ENCODE assay signal across 9 cellular contexts in genomic region chr11:43941257-43941879, GRCh38. TPM values are rescaled to one million over a fixed set of nuclear protein-coding genes. Genes with fewer than 3 reads are reported as not detected.
DNase-seq lines count a peak whose midpoint lies in the region; ATAC-seq, FAIRE-seq and TF ChIP-seq lines count a peak whose summit lies in the region.
"Had no signal": no experiment of that assay in that cellular context is flagged by ENCODE, and none has a peak within 500 bp of the region (broad histone marks: within the 10 kb centered on the region; RNA-seq: fewer than 3 reads in every experiment).

No MANE protein-coding gene starts in this region.

- no peak for TF ChIP-seq EP300 in K562 (IDR thresholded peaks at IDR 0.05; ENCODE audit: low read length)

- TF ChIP-seq RAD21 in K562 (CRISPR knock-in tag; conservative IDR thresholded peaks at IDR 0.05 in 1 of 2, IDR thresholded peaks at IDR 0.05 in 1 of 2) = no peak

- ATAC-seq in K562 (no peak), GM19452 (IDR thresholded peaks at IDR 0.05; ENCODE audit: unreplicated experiment) (no peak)
- no peak for ATAC-seq in naive thymus-derived CD8-positive, alpha-beta T cell

- H3K9me3 Mint-ChIP-seq in HFFc6 = no peaks in the 10 kb centered on the region
- H3K9me3 Mint-ChIP-seq in naive thymus-derived CD8-positive, alpha-beta T cell = peaks cover 0 to 6% (median 0%) of the 10 kb centered on the region in 9 donors

- H2AFZ ChIP-seq in K562 (ENCODE audit: low read depth, low read length) = peak overlapping the region; percentile 85

- peaks cover 33% of the 10 kb centered on the region for H3K27me3 Mint-ChIP-seq in HFFc6 (ENCODE audit: insufficient read depth)
- peaks cover 25 to 87% (median 54%) of the 10 kb centered on the region in 5 donors for H3K27me3 Mint-ChIP-seq in naive thymus-derived CD8-positive, alpha-beta T cell

- peak overlapping the region; percentile 13; the same call in 1 of the 2 replicates for H3K27ac Mint-ChIP-seq in HFFc6
- H3K27ac Mint-ChIP-seq in naive thymus-derived CD8-positive, alpha-beta T cell = peak overlapping the region in 5 of 10 donors; percentile 31 to 55 (median 38)

- no peaks in the 10 kb centered on the region for H3K9me3 ChIP-seq in BE2C
- H3K9me3 ChIP-seq in K562 (replicated peaks; ENCODE audit: control insufficient read depth, insufficient read depth, low read depth, low read length) = no peaks in the 10 kb centered on the region

- no peak for FAIRE-seq in K562 (lab: Jason Lieb, UNC)

- H3K36me3 ChIP-seq in BE2C (peaks cover 34% of the 10 kb centered on the region), K562 (ENCODE audit: control insufficient read depth, insufficient read depth, low read length) (no peaks in the 10 kb centered on the region)

- WGBS in K562 (ENCODE audit: insufficient coverage, low coverage, missing lambda C conversion rate) = 31% methylated on average over 2 of the region's 4 CpGs

- in situ Hi-C loops in K562 (cut with MboI) = no loop called here

- H3K4me3 ChIP-seq in BE2C (ENCODE audit: low read depth, low read length) (peak overlapping the region; percentile 53), K562 (no peak overlapping the region)

- H3K4me1 Mint-ChIP-seq in HFFc6 (ENCODE audit: low read depth) = peaks cover 41% of the 10 kb centered on the region
- peaks cover 11 to 24% (median 17%) of the 10 kb centered on the region in 4 donors for H3K4me1 Mint-ChIP-seq in naive thymus-derived CD8-positive, alpha-beta T cell

- no peak for TF ChIP-seq POLR2A in K562 (conservative IDR thresholded peaks at IDR 0.05)

- intact Hi-C loops in K562 (cut with micrococcal nuclease) = loop anchor here (10.0 kb wide), 2 partner anchors 117 to 123 kb away; partner anchors contain the start of gene ACCS

- TF ChIP-seq CTCF in BE2C (IDR thresholded peaks at IDR 0.05; ENCODE audit: low read depth, low read length) = no peak
- TF ChIP-seq CTCF in HFFc6 (IDR thresholded peaks at IDR 0.05) = no peak
- TF ChIP-seq CTCF in K562 (IDR thresholded peaks at IDR 0.05 in 2 of 3, conservative IDR thresholded peaks at IDR 0.05 in 1 of 3; ENCODE audit: insufficient read depth in 2 of 3, low read depth in 1 of 3, low read length in 3 of 3) = no peak

- POLR2A ChIA-PET in K562 (lab: Yijun Ruan, JAX) = interaction anchor here (0.7 to 4.5 kb wide), 7 partner anchors 9 to 82 kb away, joined by 4 to 21 read pairs (median 6); no protein-coding TSS in a partner anchor
- POLR2A ChIA-PET in naive thymus-derived CD8-positive, alpha-beta T cell (lab: Charles Lee) = interaction anchor here (0.8 kb wide), 1 partner anchor 543 kb away, joined by 3 read pairs; no protein-coding TSS in a partner anchor

- peak; percentile 63 for DNase-seq in BE2C
- DNase-seq in HFFc6 = no peak
- peak in 1 of 4 experiments; percentile 25 for DNase-seq in K562 (ENCODE audit: extremely low read depth in 1 of 4, low spot score in 3 of 4)
- DNase-seq in naive thymus-derived CD8-positive, alpha-beta T cell = no peak
- no peak for DNase-seq in C1 segment of cervical spinal cord (lab: John Stamatoyannopoulos, UW)
- no peak for DNase-seq in stimulated activated CD8-positive, alpha-beta memory T cell treated with anti-CD3 and anti-CD28 coated beads, Interleukin-4, amount 100 ng/mL, for 48 hours
- no peak for DNase-seq in DMS153 (lab: John Stamatoyannopoulos, UW)

- H3K27me3 ChIP-seq in BE2C (no peaks in the 10 kb centered on the region), K562 (ENCODE audit: control insufficient read depth in 2 of 2, insufficient read depth in 2 of 2, low read length in 2 of 2) (peaks cover 10 to 22% of the 10 kb centered on the region in 2 experiments; a peak in 4 of 5 replicates)

- no peaks in the 10 kb centered on the region for H3K4me1 ChIP-seq in BE2C
- H3K4me1 ChIP-seq in K562 (replicated peaks in 1 of 2; ENCODE audit: control insufficient read depth in 2 of 2, insufficient read depth in 2 of 2, low read length in 2 of 2) = peaks cover 27 to 33% of the 10 kb centered on the region in 2 experiments; a peak in 4 of 5 replicates

- peak overlapping the region in 1 of 2 experiments; percentile 63; a peak in 2 of 4 replicates for H3K9ac ChIP-seq in K562 (ENCODE audit: insufficient read depth in 1 of 2, low read depth in 2 of 2, low read length in 2 of 2)

- H3K27ac ChIP-seq in K562 (ENCODE audit: extremely low read depth, low read depth, low read length) = no peak overlapping the region
- H3K27ac ChIP-seq: HL-60 had no signal

- H3K4me2 ChIP-seq in K562 (ENCODE audit: insufficient read depth, low read length) = peak overlapping the region; percentile 67

- CTCF ChIA-PET in K562 (lab: Yijun Ruan, JAX; ENCODE audit: low intra/inter-chr PET ratio) = no interaction called here

- no peaks in the 10 kb centered on the region; the same call in 1 of the 2 replicates for H4K20me1 ChIP-seq in K562 (replicated peaks; ENCODE audit: control insufficient read depth, insufficient read depth, low read length)

- no peaks in the 10 kb centered on the region for H3K9me1 ChIP-seq in K562 (ENCODE audit: control insufficient read depth, insufficient read depth, low read length)

- BruUV-seq in K562 (replicated peaks; lab: Mats Ljungman, UMichigan) = TSS peak; percentile 67

- H3K4me3 Mint-ChIP-seq in HFFc6 = peak overlapping the region; percentile 73
- H3K4me3 Mint-ChIP-seq in naive thymus-derived CD8-positive, alpha-beta T cell = peak overlapping the region; percentile 77 to 96 (median 88)

- no peaks in the 10 kb centered on the region; the same call in 2 of the 3 replicates for H3K79me2 ChIP-seq in K562 (ENCODE audit: control insufficient read depth, insufficient read depth, low read length)

- H3K36me3 Mint-ChIP-seq in HFFc6 (ENCODE audit: low read depth) = no peaks in the 10 kb centered on the region
- H3K36me3 Mint-ChIP-seq in naive thymus-derived CD8-positive, alpha-beta T cell = peaks cover 0 to 3% (median 0%) of the 10 kb centered on the region in 3 donors

TF ChIP-seq in K562, 482 proteins besides CTCF, POLR2A, EP300 and RAD21:
- TF ChIP-seq MIER1 (IDR thresholded peaks at IDR 0.05; ENCODE audit: low read depth) = no peak
- 0 out of 2 replicates have a peak, but pooled peaks have one; percentile 36 for TF ChIP-seq SP1 (CRISPR knock-in tag; IDR thresholded peaks at IDR 0.05)
- TF ChIP-seq CBFA2T3 (IDR thresholded peaks at IDR 0.05) = peak; percentile 41; the same call in 1 of the 2 replicates

RNA-seq across cellular contexts. Expression of gene C11orf96, which starts 1.1 kb away (rescaled TPM):
- polyA plus RNA-seq in BE2C (2012; ENCODE audit: insufficient read depth, insufficient read length, low read depth) = 125 TPM
- total RNA-seq in HFFc6 (2021; fragmentation: NEBNext Ultra II Directional; extraction: Animal tissue kit (Norgen Biotek cat#: 25700)) = under 1 TPM; 0.23 to 0.37 (median 0.33) TPM
- total RNA-seq in K562 (2011; cell fraction: chromatin; rRNA removed; ENCODE audit: low replicate concordance) = 0.81 and 2.9 TPM in 2 replicates
- 3.4 and 4.8 TPM in 2 replicates for total RNA-seq in K562 (2011; cell fraction: nucleolus; rRNA removed)
- total RNA-seq in K562 (2011; cell fraction: nucleoplasm; rRNA removed) = 1.3 and 1.9 TPM in 2 replicates
- total RNA-seq in K562 (2014; rRNA removed) (6.8 and 9.6 TPM in 2 replicates), K562 (2014; rRNA removed; fragmentation: Illumina TruSeq; extraction: Trizol) (0.26 and 0.40 TPM in 2 replicates), K562 (2015; rRNA removed; fragmentation: Illumina TruSeq; extraction: Trizol) (0.83 and 0.90 TPM in 2 replicates), K562 (2021) (7.7 and 8.5 TPM in 2 replicates)
- polyA plus RNA-seq in K562 (2011; rRNA removed) (1.2 and 2.0 TPM in 2 replicates), K562 (2014; fragmentation: Illumina TruSeq; extraction: Trizol) (0.16 and 0.73 TPM in 2 replicates), K562 (2014; fragmentation: Nextera tagmentation; extraction: Ambion mirVana) (under 1 TPM; 0.08 to 0.14 TPM), K562 (2014; rRNA removed) (6.6 and 10.8 TPM in 2 replicates)
- 1.9 and 9.3 TPM in 2 replicates for polyA plus RNA-seq in K562 (2011; cell fraction: cytosol; rRNA removed)
- polyA plus RNA-seq in K562 (2011; cell fraction: nucleus; rRNA removed) = 2.0 and 4.6 TPM in 2 replicates
- 5.5 and 6.8 TPM in 2 replicates for polyA plus RNA-seq in K562 (2012)
- polyA minus RNA-seq in K562 (2011; rRNA and poly(A)+ RNA removed) = 0.18 and 0.25 TPM in 2 replicates
- 2.0 and 2.1 TPM in 2 replicates for polyA minus RNA-seq in K562 (2011; cell fraction: cytosol; rRNA and poly(A)+ RNA removed)
- polyA minus RNA-seq in K562 (2011; cell fraction: nucleus; rRNA and poly(A)+ RNA removed) = 1.3 and 1.6 TPM in 2 replicates
- total RNA-seq in naive thymus-derived CD8-positive, alpha-beta T cell = not detected
- polyA plus RNA-seq in naive thymus-derived CD8-positive, alpha-beta T cell = not detected
